ENCODE assay signal across 8 cellular contexts in genomic region chr1:84479998-84480397, GRCh38.
A peak's percentile ranks its signal among the peaks of the same experiment; 100 is the strongest.
DNase-seq lines count a peak whose midpoint lies in the region; ATAC-seq lines count a peak whose summit lies in the region.

No MANE protein-coding gene starts in this region.

- H3K4me1 ChIP-seq in HAP-1 = peaks cover 8% of the 10 kb centered on the region

- in situ Hi-C loops in HAP-1 (cut with MboI; ENCODE audit: low sequenced_read_pairs) = no loop called here

- peaks cover 27% of the 10 kb centered on the region for H3K4me1 Mint-ChIP-seq in T-helper 2 cell treated with Interferon-gamma antibody and Interleukin-4, amounts not matched to agents 5 μg/mL and 100 μg/mL, for 36 hours (ENCODE audit: low read depth)

- H3K9me3 Mint-ChIP-seq in T-helper 2 cell treated with Interferon-gamma antibody and Interleukin-4, amounts not matched to agents 5 μg/mL and 100 μg/mL, for 36 hours = peaks cover 21% of the 10 kb centered on the region

- H3K9me3 ChIP-seq in HAP-1 = peaks cover 6% of the 10 kb centered on the region; the same call in 1 of the 2 replicates

- peaks cover 10% of the 10 kb centered on the region for H3K27me3 ChIP-seq in HAP-1 (ENCODE audit: low read depth)

- peak overlapping the region; percentile 99 for H3K27ac Mint-ChIP-seq in T-helper 2 cell treated with Interferon-gamma antibody and Interleukin-4, amounts not matched to agents 5 μg/mL and 100 μg/mL, for 36 hours

- H3K4me3 ChIP-seq in HAP-1 = peak overlapping the region; percentile 80
- H3K4me3 ChIP-seq in skin epidermis = peak overlapping the region; percentile 59 to 92 (median 70)

- peak overlapping the region in 13 of 21 experiments; percentile 82 to 94 (median 87) for H3K27ac ChIP-seq in skin epidermis

- H3K36me3 ChIP-seq in HAP-1 (replicated peaks) = peaks cover 12% of the 10 kb centered on the region

- no peak for ATAC-seq in GM19463 (IDR thresholded peaks at IDR 0.05; ENCODE audit: unreplicated experiment)

- peak overlapping the region; percentile 100 for H3K4me3 Mint-ChIP-seq in T-helper 2 cell treated with Interferon-gamma antibody and Interleukin-4, amounts not matched to agents 5 μg/mL and 100 μg/mL, for 36 hours

- H3K36me3 Mint-ChIP-seq in T-helper 2 cell treated with Interferon-gamma antibody and Interleukin-4, amounts not matched to agents 5 μg/mL and 100 μg/mL, for 36 hours (ENCODE audit: low read depth) = peaks cover 47% of the 10 kb centered on the region

- H3K27me3 Mint-ChIP-seq in T-helper 2 cell treated with Interferon-gamma antibody and Interleukin-4, amounts not matched to agents 5 μg/mL and 100 μg/mL, for 36 hours (ENCODE audit: low read depth) = peaks cover 27% of the 10 kb centered on the region

- DNase-seq in CMK (ENCODE audit: low read depth) (peak; percentile 9), HAP-1 (ENCODE audit: low spot score in 2 of 2) (peak in 1 of 2 experiments; percentile 12), globus pallidus (ENCODE audit: low spot score) (peak; percentile 2), NCI-H774 (lab: John Stamatoyannopoulos, UW) (no peak), NOMO-1 (lab: John Stamatoyannopoulos, UW; ENCODE audit: unreplicated experiment in 2 of 2) (no peak)
- no peak for DNase-seq in T-helper 2 cell treated with Interferon-gamma antibody and Interleukin-4, amounts not matched to agents 5 μg/mL and 100 μg/mL, for 36 hours (ENCODE audit: low spot score)

Comparison
In these comparisons a context has a peak if more than half of its experiments do, and no peak if none do; other contexts are left out.
1. DNase-seq: peak in CMK (single experiment) and globus pallidus (single experiment); none in T-helper 2 cell treated with Interferon-gamma antibody and Interleukin-4, amounts not matched to agents 5 μg/mL and 100 μg/mL, for 36 hours (single experiment), NCI-H774 (single experiment) and NOMO-1 (0 of 2).